Comparison of ENCODE assay signal across 28 cellular contexts in genomic region chr6:49966334-49966733, GRCh38. TPM values are rescaled to one million over a fixed set of nuclear protein-coding genes. Genes with fewer than 3 reads are reported as not detected.
"Had no signal": no experiment of that assay in that cellular context is flagged by ENCODE, and none has a peak within 500 bp of the region (broad histone marks: within the 10 kb centered on the region; RNA-seq: fewer than 3 reads in every experiment).

No MANE protein-coding gene starts in this region.

- H3K27me3 Mint-ChIP-seq: activated B cell treated with CpG ODN at 0.5 μM for 24 hours; activated CD4-positive, alpha-beta memory T cell treated with anti-CD3 and anti-CD28 coated beads for 36 hours; activated CD4-positive, alpha-beta T cell treated with anti-CD3 and anti-CD28 coated beads, Interleukin-2, amount 10 ng/mL, durations not matched to agents 24 days and 14 days; activated naive CD8-positive, alpha-beta T cell; activated T-helper 17 cell treated with anti-CD3 and anti-CD28 coated beads, Interleukin-2, amount 50 U/mL, for 72 hours; brain; central memory CD8-positive, alpha-beta T cell had no signal

- H3K27ac Mint-ChIP-seq: activated B cell treated with CpG ODN at 0.5 μM for 24 hours; activated CD4-positive, alpha-beta memory T cell treated with anti-CD3 and anti-CD28 coated beads for 36 hours; activated CD4-positive, alpha-beta T cell treated with anti-CD3 and anti-CD28 coated beads, Interleukin-2, amount 10 ng/mL, durations not matched to agents 24 days and 14 days; activated naive CD4-positive, alpha-beta T cell treated with anti-CD3 and anti-CD28 coated beads for 36 hours; activated naive CD8-positive, alpha-beta T cell; activated T-helper 17 cell treated with anti-CD3 and anti-CD28 coated beads, Interleukin-2, amount 50 U/mL, for 72 hours; brain; T-helper 1 cell treated with Interleukin-12 subunit alpha and Interleukin-12 subunit beta and Interleukin-4 antibody, amounts not matched to agents 30 μg/mL and 1 μg/mL, for 36 hours had no signal

- H3K27me3 ChIP-seq: SJSA1 had no signal

- H3K9me3 Mint-ChIP-seq: activated CD4-positive, alpha-beta memory T cell treated with anti-CD3 and anti-CD28 coated beads for 36 hours; activated CD4-positive, alpha-beta T cell treated with anti-CD3 and anti-CD28 coated beads, Interleukin-2, amount 10 ng/mL, durations not matched to agents 24 days and 14 days; activated naive CD4-positive, alpha-beta T cell treated with anti-CD3 and anti-CD28 coated beads for 36 hours; brain; T-helper 1 cell treated with Interleukin-12 subunit alpha and Interleukin-12 subunit beta and Interleukin-4 antibody, amounts not matched to agents 30 μg/mL and 1 μg/mL, for 36 hours had no signal

- H3K27ac ChIP-seq: SJSA1 had no signal

- H3K4me1 ChIP-seq: SJSA1 had no signal

- H3K36me3 ChIP-seq: SJSA1 had no signal

- H3K4me3 ChIP-seq: SJSA1 had no signal

- H3K9me3 ChIP-seq: SJSA1 had no signal

- H3K36me3 Mint-ChIP-seq: activated CD4-positive, alpha-beta memory T cell treated with anti-CD3 and anti-CD28 coated beads for 36 hours; activated naive CD8-positive, alpha-beta T cell; brain had no signal

- DNase-seq: activated B cell treated with CpG ODN at 0.5 μM for 24 hours; activated CD4-positive, alpha-beta memory T cell treated with anti-CD3 and anti-CD28 coated beads for 36 hours; activated CD4-positive, alpha-beta T cell treated with anti-CD3 and anti-CD28 coated beads for 1 hour; activated CD4-positive, alpha-beta T cell treated with anti-CD3 and anti-CD28 coated beads, Interleukin-2, amount 10 ng/mL, durations not matched to agents 24 days and 14 days; activated CD8-positive, alpha-beta memory T cell treated with anti-CD3 and anti-CD28 coated beads for 24 hours; activated gamma-delta T cell; activated naive CD4-positive, alpha-beta T cell treated with anti-CD3 and anti-CD28 coated beads for 36 hours; activated T-cell treated with anti-CD3 and anti-CD28 coated beads, Interleukin-2, amount 50 U/mL, for 48 hours; amygdala; KG1; NCI-H1048; NCI-H1417 treated with DMSO at 0.1 percent for 48 hours; NCI-H1694 treated with DMSO at 0.1 percent for 48 hours; NCI-H2029 treated with DMSO at 0.1 percent for 48 hours; NCI-H510A treated with DMSO at 0.1 percent for 48 hours; NCI-H69; NK-92 treated with Interleukin-12 subunit alpha and Interleukin-12 subunit beta, amount 100 ng/mL, for 24 hours; PC-3; SHP77 had no signal

- H3K4me1 Mint-ChIP-seq: activated B cell treated with CpG ODN at 0.5 μM for 24 hours; activated CD4-positive, alpha-beta T cell treated with anti-CD3 and anti-CD28 coated beads, Interleukin-2, amount 10 ng/mL, durations not matched to agents 24 days and 14 days; activated T-helper 17 cell treated with anti-CD3 and anti-CD28 coated beads, Interleukin-2, amount 50 U/mL, for 72 hours; brain; central memory CD8-positive, alpha-beta T cell had no signal

- ATAC-seq: activated T-helper 17 cell treated with anti-CD3 and anti-CD28 coated beads, Interleukin-2, amount 50 U/mL, for 72 hours; PC-3 had no signal

- H3K4me3 Mint-ChIP-seq: activated B cell treated with CpG ODN at 0.5 μM for 24 hours; activated CD4-positive, alpha-beta memory T cell treated with anti-CD3 and anti-CD28 coated beads for 36 hours; activated CD4-positive, alpha-beta T cell treated with anti-CD3 and anti-CD28 coated beads, Interleukin-2, amount 10 ng/mL, durations not matched to agents 24 days and 14 days; activated naive CD4-positive, alpha-beta T cell treated with anti-CD3 and anti-CD28 coated beads for 36 hours; activated naive CD8-positive, alpha-beta T cell; activated T-helper 17 cell treated with anti-CD3 and anti-CD28 coated beads, Interleukin-2, amount 50 U/mL, for 72 hours; brain; central memory CD8-positive, alpha-beta T cell; T-helper 1 cell treated with Interleukin-12 subunit alpha and Interleukin-12 subunit beta and Interleukin-4 antibody, amounts not matched to agents 30 μg/mL and 1 μg/mL, for 36 hours had no signal

RNA-seq across cellular contexts. Expression of gene DEFB114, which starts 2.4 kb away (rescaled TPM):
- total RNA-seq: activated B cell treated with CpG ODN at 0.5 μM for 24 hours; activated CD4-positive, alpha-beta memory T cell treated with anti-CD3 and anti-CD28 coated beads for 36 hours; activated CD4-positive, alpha-beta T cell treated with anti-CD3 and anti-CD28 coated beads, Interleukin-2, amount 10 ng/mL, durations not matched to agents 24 days and 14 days; activated naive CD4-positive, alpha-beta T cell treated with anti-CD3 and anti-CD28 coated beads for 36 hours; activated T-helper 17 cell treated with anti-CD3 and anti-CD28 coated beads, Interleukin-2, amount 50 U/mL, for 72 hours; astrocyte; LHCN-M2; M059J; PC-3; SJSA1 had no signal

RNA-seq across cellular contexts. Expression of gene DEFB113, which starts 3.1 kb away (rescaled TPM):
- total RNA-seq: activated B cell treated with CpG ODN at 0.5 μM for 24 hours; activated CD4-positive, alpha-beta memory T cell treated with anti-CD3 and anti-CD28 coated beads for 36 hours; activated CD4-positive, alpha-beta T cell treated with anti-CD3 and anti-CD28 coated beads, Interleukin-2, amount 10 ng/mL, durations not matched to agents 24 days and 14 days; activated naive CD4-positive, alpha-beta T cell treated with anti-CD3 and anti-CD28 coated beads for 36 hours; activated T-helper 17 cell treated with anti-CD3 and anti-CD28 coated beads, Interleukin-2, amount 50 U/mL, for 72 hours; astrocyte; LHCN-M2; M059J; PC-3; SJSA1 had no signal

RNA-seq across cellular contexts. Expression of gene DEFB110, which starts 55.5 kb away (rescaled TPM):
- total RNA-seq: activated B cell treated with CpG ODN at 0.5 μM for 24 hours; activated CD4-positive, alpha-beta memory T cell treated with anti-CD3 and anti-CD28 coated beads for 36 hours; activated CD4-positive, alpha-beta T cell treated with anti-CD3 and anti-CD28 coated beads, Interleukin-2, amount 10 ng/mL, durations not matched to agents 24 days and 14 days; activated naive CD4-positive, alpha-beta T cell treated with anti-CD3 and anti-CD28 coated beads for 36 hours; activated T-helper 17 cell treated with anti-CD3 and anti-CD28 coated beads, Interleukin-2, amount 50 U/mL, for 72 hours; astrocyte; LHCN-M2; M059J; PC-3; SJSA1 had no signal
